Comparison of ENCODE assay signal across 12 cellular contexts in the genomic region with DNA sequence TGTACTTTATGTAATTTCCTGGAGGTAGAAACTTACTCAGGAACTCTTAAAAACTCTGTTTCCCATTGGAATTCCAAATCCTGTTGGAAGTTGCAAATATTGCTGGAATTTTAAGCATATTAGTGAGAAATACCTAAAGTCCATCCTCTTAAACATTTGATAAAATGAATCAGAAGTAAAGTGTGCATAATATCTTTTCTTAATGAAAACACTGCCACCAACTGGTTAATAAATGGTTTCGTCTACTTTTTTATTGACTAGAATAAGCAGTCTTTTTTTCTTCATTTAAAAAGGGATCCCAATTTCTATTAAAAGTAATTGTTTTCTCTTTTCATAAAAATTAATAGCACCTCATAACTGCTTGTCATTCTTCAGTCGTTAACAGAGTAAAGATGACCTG. TPM values are rescaled to one million over a fixed set of nuclear protein-coding genes. Genes with fewer than 3 reads are reported as not detected.
DNase-seq lines count a peak whose midpoint lies in the region; ATAC-seq, FAIRE-seq and TF ChIP-seq lines count a peak whose summit lies in the region.
"Had no signal": no experiment of that assay in that cellular context is flagged by ENCODE, and none has a peak within 500 bp of the region (broad histone marks: within the 10 kb centered on the region; RNA-seq: fewer than 3 reads in every experiment).

No MANE protein-coding gene starts in this region.

- DNase-seq in D721Med (ENCODE audit: insufficient read length, low spot score) (no peak), WERI-Rb-1 (no peak), left kidney (ENCODE audit: low read depth, low spot score) (peak; percentile 13), left colon (no peak), 8988T (no peak), iPS-NIHi7 (ENCODE audit: extremely low spot score) (no peak)
- DNase-seq: small intestine; stimulated activated naive CD8-positive, alpha-beta T cell treated with anti-CD3 and anti-CD28 coated beads, Interleukin-15, Interleukin-2, amounts not matched to agents 100 U/mL and 50 U/mL, for 24 hours had no signal

- no peak for FAIRE-seq in D721Med (lab: Jason Lieb, UNC)
- FAIRE-seq: small intestine had no signal

- TF ChIP-seq RAD21 in Ishikawa (IDR thresholded peaks at IDR 0.05; ENCODE audit: low read depth) = peak; percentile 32

- H3K9me3 ChIP-seq in WERI-Rb-1 (ENCODE audit: severe bottlenecking) = peaks cover 4% of the 10 kb centered on the region

- H3K4me3 ChIP-seq in WERI-Rb-1 (ENCODE audit: low read depth, low read length) = no peak overlapping the region
- H3K4me3 ChIP-seq: SK-N-MC had no signal

- H3K27ac ChIP-seq in WERI-Rb-1 = peak overlapping the region; percentile 54
- H3K27ac ChIP-seq: SK-N-MC had no signal

- no peak for ATAC-seq in left colon
- no peak for ATAC-seq in HG02938 (IDR thresholded peaks at IDR 0.05; ENCODE audit: unreplicated experiment)
- ATAC-seq: stimulated activated naive CD8-positive, alpha-beta T cell treated with anti-CD3 and anti-CD28 coated beads, Interleukin-15, Interleukin-2, amounts not matched to agents 100 U/mL and 50 U/mL, for 24 hours had no signal

- TF ChIP-seq CTCF in D721Med (IDR thresholded peaks at IDR 0.05; ENCODE audit: insufficient read depth, missing control alignments) = peak; percentile 57
- no peak for TF ChIP-seq CTCF in WERI-Rb-1 (IDR thresholded peaks at IDR 0.05; ENCODE audit: low read depth, low read length)

- H3K36me3 ChIP-seq in WERI-Rb-1 = no peaks in the 10 kb centered on the region

- no peak for TF ChIP-seq EP300 in Ishikawa (IDR thresholded peaks at IDR 0.05; ENCODE audit: borderline replicate concordance)

- no peaks in the 10 kb centered on the region for H3K27me3 ChIP-seq in WERI-Rb-1 (ENCODE audit: insufficient read depth, low read depth, severe bottlenecking)

- intact Hi-C loops in left colon (cut with DNase I, micrococcal nuclease) = no loop called here

TF ChIP-seq in Ishikawa, 13 proteins besides CTCF, POLR2A, EP300 and RAD21:
- no peak for TF ChIP-seq YY1 (IDR thresholded peaks at IDR 0.05; ENCODE audit: low read depth)
- no peak for TF ChIP-seq MAX (IDR thresholded peaks at IDR 0.05)
- no peak for TF ChIP-seq CEBPB (IDR thresholded peaks at IDR 0.05)
- no peak for TF ChIP-seq CREB1 (IDR thresholded peaks at IDR 0.05; ENCODE audit: low read depth)
- no peak for TF ChIP-seq EGR1 (IDR thresholded peaks at IDR 0.05)
- TF ChIP-seq, protein P1, sequence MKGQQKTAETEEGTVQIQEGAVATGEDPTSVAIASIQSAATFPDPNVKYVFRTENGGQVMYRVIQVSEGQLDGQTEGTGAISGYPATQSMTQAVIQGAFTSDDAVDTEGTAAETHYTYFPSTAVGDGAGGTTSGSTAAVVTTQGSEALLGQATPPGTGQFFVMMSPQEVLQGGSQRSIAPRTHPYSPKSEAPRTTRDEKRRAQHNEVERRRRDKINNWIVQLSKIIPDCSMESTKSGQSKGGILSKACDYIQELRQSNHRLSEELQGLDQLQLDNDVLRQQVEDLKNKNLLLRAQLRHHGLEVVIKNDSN (IDR thresholded peaks at IDR 0.05) = no peak
- no peak for TF ChIP-seq NFIC (IDR thresholded peaks at IDR 0.05)
- TF ChIP-seq TCF12 (IDR thresholded peaks at IDR 0.05; ENCODE audit: low read depth) = no peak
- TF ChIP-seq ZBTB7A (IDR thresholded peaks at IDR 0.05; ENCODE audit: low read depth) = no peak
- no peak for TF ChIP-seq TEAD4 (IDR thresholded peaks at IDR 0.05)
- no peak for TF ChIP-seq TAF1 (IDR thresholded peaks at IDR 0.05; ENCODE audit: low read depth)
- TF ChIP-seq, protein P2, sequence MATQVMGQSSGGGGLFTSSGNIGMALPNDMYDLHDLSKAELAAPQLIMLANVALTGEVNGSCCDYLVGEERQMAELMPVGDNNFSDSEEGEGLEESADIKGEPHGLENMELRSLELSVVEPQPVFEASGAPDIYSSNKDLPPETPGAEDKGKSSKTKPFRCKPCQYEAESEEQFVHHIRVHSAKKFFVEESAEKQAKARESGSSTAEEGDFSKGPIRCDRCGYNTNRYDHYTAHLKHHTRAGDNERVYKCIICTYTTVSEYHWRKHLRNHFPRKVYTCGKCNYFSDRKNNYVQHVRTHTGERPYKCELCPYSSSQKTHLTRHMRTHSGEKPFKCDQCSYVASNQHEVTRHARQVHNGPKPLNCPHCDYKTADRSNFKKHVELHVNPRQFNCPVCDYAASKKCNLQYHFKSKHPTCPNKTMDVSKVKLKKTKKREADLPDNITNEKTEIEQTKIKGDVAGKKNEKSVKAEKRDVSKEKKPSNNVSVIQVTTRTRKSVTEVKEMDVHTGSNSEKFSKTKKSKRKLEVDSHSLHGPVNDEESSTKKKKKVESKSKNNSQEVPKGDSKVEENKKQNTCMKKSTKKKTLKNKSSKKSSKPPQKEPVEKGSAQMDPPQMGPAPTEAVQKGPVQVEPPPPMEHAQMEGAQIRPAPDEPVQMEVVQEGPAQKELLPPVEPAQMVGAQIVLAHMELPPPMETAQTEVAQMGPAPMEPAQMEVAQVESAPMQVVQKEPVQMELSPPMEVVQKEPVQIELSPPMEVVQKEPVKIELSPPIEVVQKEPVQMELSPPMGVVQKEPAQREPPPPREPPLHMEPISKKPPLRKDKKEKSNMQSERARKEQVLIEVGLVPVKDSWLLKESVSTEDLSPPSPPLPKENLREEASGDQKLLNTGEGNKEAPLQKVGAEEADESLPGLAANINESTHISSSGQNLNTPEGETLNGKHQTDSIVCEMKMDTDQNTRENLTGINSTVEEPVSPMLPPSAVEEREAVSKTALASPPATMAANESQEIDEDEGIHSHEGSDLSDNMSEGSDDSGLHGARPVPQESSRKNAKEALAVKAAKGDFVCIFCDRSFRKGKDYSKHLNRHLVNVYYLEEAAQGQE (IDR thresholded peaks at IDR 0.05; ENCODE audit: low read depth) = no peak

RNA-seq across cellular contexts. Expression of gene NPS, which starts 28.3 kb away (rescaled TPM):
- total RNA-seq in left colon = not detected
- total RNA-seq: kidney epithelial cell had no signal
